ENCODE assay signal across 12 cellular contexts in genomic region chr15:99613481-99613880, GRCh38.
"Had no signal": no experiment of that assay in that cellular context is flagged by ENCODE, and none has a peak within 500 bp of the region (broad histone marks: within the 10 kb centered on the region; RNA-seq: fewer than 3 reads in every experiment).

No MANE protein-coding gene starts in this region.

- H3K27ac Mint-ChIP-seq: activated CD8-positive, alpha-beta memory T cell treated with anti-CD3 and anti-CD28 coated beads, Interleukin-2, amount 10 ng/mL, durations not matched to agents 7 days and 5 days; activated naive CD8-positive, alpha-beta T cell; type B pancreatic cell had no signal

- H3K4me3 Mint-ChIP-seq: activated CD8-positive, alpha-beta memory T cell treated with anti-CD3 and anti-CD28 coated beads, Interleukin-2, amount 10 ng/mL, durations not matched to agents 7 days and 5 days; activated naive CD8-positive, alpha-beta T cell; activated T-cell treated with anti-CD3 and anti-CD28 coated beads, Interleukin-2, amount 50 U/mL, for 24 hours; type B pancreatic cell had no signal

- H3K36me3 Mint-ChIP-seq: activated naive CD8-positive, alpha-beta T cell had no signal

- H3K9me3 Mint-ChIP-seq: activated T-cell treated with anti-CD3 and anti-CD28 coated beads, Interleukin-2, amount 50 U/mL, for 24 hours; type B pancreatic cell had no signal

- DNase-seq: activated CD4-positive, alpha-beta T cell treated with anti-CD3 and anti-CD28 coated beads, Interleukin-2, amount 50 U/mL, for 48 hours; activated CD4-positive, CD25-positive, alpha-beta regulatory T cell treated with anti-CD3 and anti-CD28 coated beads, Interleukin-2, amount 50 U/mL, for 72 hours; activated CD8-positive, alpha-beta memory T cell treated with anti-CD3 and anti-CD28 coated beads, Interleukin-2, amount 10 ng/mL, durations not matched to agents 7 days and 5 days; activated effector memory CD4-positive, alpha-beta T cell treated with anti-CD3 and anti-CD28 coated beads, Interleukin-2, amount 50 U/mL, for 16 hours; activated T-cell treated with anti-CD3 and anti-CD28 coated beads, Interleukin-2, amount 50 U/mL, for 24 hours; dorsolateral prefrontal cortex; left cardiac atrium; retina; T-helper 2 cell had no signal

- H3K27ac ChIP-seq: parathyroid adenoma had no signal

- H3K27me3 Mint-ChIP-seq: activated CD8-positive, alpha-beta memory T cell treated with anti-CD3 and anti-CD28 coated beads, Interleukin-2, amount 10 ng/mL, durations not matched to agents 7 days and 5 days; activated naive CD8-positive, alpha-beta T cell; activated T-cell treated with anti-CD3 and anti-CD28 coated beads, Interleukin-2, amount 50 U/mL, for 24 hours; type B pancreatic cell had no signal

- H3K4me3 ChIP-seq: dorsolateral prefrontal cortex had no signal

- H3K27me3 ChIP-seq: dorsolateral prefrontal cortex had no signal

- ATAC-seq: activated CD8-positive, alpha-beta memory T cell treated with anti-CD3 and anti-CD28 coated beads, Interleukin-2, amount 10 ng/mL, durations not matched to agents 7 days and 5 days had no signal
